In genomic region chr22:38946771-38947170, GRCh38 we compare ENCODE assay signal across 16 cellular contexts. TPM values are rescaled to one million over a fixed set of nuclear protein-coding genes. Genes with fewer than 3 reads are reported as not detected.
DNase-seq lines count a peak whose midpoint lies in the region; ATAC-seq, FAIRE-seq and TF ChIP-seq lines count a peak whose summit lies in the region.
"Had no signal": no experiment of that assay in that cellular context is flagged by ENCODE, and none has a peak within 500 bp of the region (broad histone marks: within the 10 kb centered on the region; RNA-seq: fewer than 3 reads in every experiment).

No MANE protein-coding gene starts in this region.

- H3K9me3 ChIP-seq in kidney (ENCODE audit: control insufficient read depth in 1 of 2, low read length in 2 of 2): no peaks in the 10 kb centered on the region
- H3K9me3 ChIP-seq: Caco-2 had no signal

- intact Hi-C loops in kidney (cut with DNase I): no loop called here

- DNase-seq in activated CD8-positive, alpha-beta memory T cell treated with anti-CD3 and anti-CD28 coated beads, Interleukin-2, amount 50 U/mL, for 48 hours: peak; percentile 35
- DNase-seq in activated CD8-positive, alpha-beta memory T cell treated with anti-CD3 and anti-CD28 coated beads, Interleukin-2, amount 10 ng/mL, durations not matched to agents 7 days and 5 days: no peak
- peak; percentile 26 for DNase-seq in kidney
- peak; percentile 18 for DNase-seq in stimulated activated CD8-positive, alpha-beta memory T cell treated with anti-CD3 and anti-CD28 coated beads, Interleukin-4, amount 100 ng/mL, for 48 hours
- no peak for DNase-seq in DMS153 treated with DMSO at 0.1 percent for 48 hours (lab: John Stamatoyannopoulos, UW; ENCODE audit: unreplicated experiment)
- DNase-seq in CD1c-positive myeloid dendritic cell (ENCODE audit: extremely low spot score): no peak
- DNase-seq: Caco-2, DMS53, NCI-H1092, NCI-H345, NCI-H69 had no signal

- FAIRE-seq in kidney (lab: Jason Lieb, UNC): no peak
- FAIRE-seq: A204.1 had no signal

- no peaks in the 10 kb centered on the region for H3K36me3 ChIP-seq in kidney (ENCODE audit: control insufficient read depth in 1 of 2, insufficient read depth in 2 of 2, low read length in 2 of 2)

- peaks cover 25% of the 10 kb centered on the region for H3K27me3 Mint-ChIP-seq in activated CD8-positive, alpha-beta memory T cell treated with anti-CD3 and anti-CD28 coated beads, Interleukin-2, amount 10 ng/mL, durations not matched to agents 7 days and 5 days
- H3K27me3 Mint-ChIP-seq in activated T-helper 17 cell treated with anti-CD3 and anti-CD28 coated beads, Interleukin-2, amount 50 U/mL, for 72 hours: peaks cover 31% of the 10 kb centered on the region

- no peak overlapping the region for H3K4me3 ChIP-seq in kidney (ENCODE audit: low read length in 2 of 2)
- H3K4me3 ChIP-seq: PC-9 had no signal

- H3K9ac ChIP-seq in kidney (ENCODE audit: low read length in 2 of 2): no peak overlapping the region

- no peak overlapping the region for H3K27ac Mint-ChIP-seq in activated CD8-positive, alpha-beta memory T cell treated with anti-CD3 and anti-CD28 coated beads, Interleukin-2, amount 10 ng/mL, durations not matched to agents 7 days and 5 days
- H3K27ac Mint-ChIP-seq in activated T-helper 17 cell treated with anti-CD3 and anti-CD28 coated beads, Interleukin-2, amount 50 U/mL, for 72 hours: peak overlapping the region; percentile 65

- no peaks in the 10 kb centered on the region for H3K4me1 ChIP-seq in kidney (ENCODE audit: control insufficient read depth in 1 of 2, insufficient read depth in 1 of 2, low read depth in 1 of 2, low read length in 2 of 2)

- H3K9me3 Mint-ChIP-seq in activated CD8-positive, alpha-beta memory T cell treated with anti-CD3 and anti-CD28 coated beads, Interleukin-2, amount 10 ng/mL, durations not matched to agents 7 days and 5 days (ENCODE audit: low read depth): no peaks in the 10 kb centered on the region
- H3K9me3 Mint-ChIP-seq in activated T-helper 17 cell treated with anti-CD3 and anti-CD28 coated beads, Interleukin-2, amount 50 U/mL, for 72 hours: no peaks in the 10 kb centered on the region

- no peak for ATAC-seq in activated CD8-positive, alpha-beta memory T cell treated with anti-CD3 and anti-CD28 coated beads, Interleukin-2, amount 10 ng/mL, durations not matched to agents 7 days and 5 days
- no peak for ATAC-seq in activated T-helper 17 cell treated with anti-CD3 and anti-CD28 coated beads, Interleukin-2, amount 50 U/mL, for 72 hours (replicated peaks)
- no peak for ATAC-seq in GM18511 (IDR thresholded peaks at IDR 0.05; ENCODE audit: unreplicated experiment)

- no peaks in the 10 kb centered on the region for H3K36me3 Mint-ChIP-seq in activated CD8-positive, alpha-beta memory T cell treated with anti-CD3 and anti-CD28 coated beads, Interleukin-2, amount 10 ng/mL, durations not matched to agents 7 days and 5 days
- no peaks in the 10 kb centered on the region for H3K36me3 Mint-ChIP-seq in activated T-helper 17 cell treated with anti-CD3 and anti-CD28 coated beads, Interleukin-2, amount 50 U/mL, for 72 hours (ENCODE audit: low read depth)

- CTCF ChIA-PET in activated CD8-positive, alpha-beta memory T cell treated with anti-CD3 and anti-CD28 coated beads, Interleukin-2, amount 10 ng/mL, durations not matched to agents 7 days and 5 days (lab: Charles Lee): interaction anchor here (0.7 kb wide), 1 partner anchor 76 kb away, joined by 3 read pairs; no protein-coding TSS in a partner anchor

- H3K4me1 Mint-ChIP-seq in activated CD8-positive, alpha-beta memory T cell treated with anti-CD3 and anti-CD28 coated beads, Interleukin-2, amount 10 ng/mL, durations not matched to agents 7 days and 5 days: peaks cover 24% of the 10 kb centered on the region
- H3K4me1 Mint-ChIP-seq in activated T-helper 17 cell treated with anti-CD3 and anti-CD28 coated beads, Interleukin-2, amount 50 U/mL, for 72 hours: peaks cover 31% of the 10 kb centered on the region

- H3K27ac ChIP-seq in kidney (ENCODE audit: low read depth in 2 of 2, low read length in 2 of 2): no peak overlapping the region
- H3K27ac ChIP-seq: C4-2B had no signal

- TF ChIP-seq CTCF in kidney (IDR thresholded peaks at IDR 0.05; ENCODE audit: borderline replicate concordance, extremely low read depth, insufficient read depth): no peak

- no peak overlapping the region for H3K4me3 Mint-ChIP-seq in activated CD8-positive, alpha-beta memory T cell treated with anti-CD3 and anti-CD28 coated beads, Interleukin-2, amount 10 ng/mL, durations not matched to agents 7 days and 5 days
- H3K4me3 Mint-ChIP-seq in activated T-helper 17 cell treated with anti-CD3 and anti-CD28 coated beads, Interleukin-2, amount 50 U/mL, for 72 hours: no peak overlapping the region

RNA-seq across cellular contexts. Expression of gene APOBEC3A, which starts 10.6 kb away (rescaled TPM):
- not detected for total RNA-seq in activated CD8-positive, alpha-beta memory T cell treated with anti-CD3 and anti-CD28 coated beads, Interleukin-2, amount 10 ng/mL, durations not matched to agents 7 days and 5 days
- not detected for total RNA-seq in activated T-helper 17 cell treated with anti-CD3 and anti-CD28 coated beads, Interleukin-2, amount 50 U/mL, for 72 hours
- total RNA-seq in kidney: 1.2 TPM
- polyA plus RNA-seq in kidney (ENCODE audit: insufficient read depth, low read depth, low replicate concordance): not detected
- total RNA-seq: Caco-2, PC-9 had no signal

RNA-seq across cellular contexts. Expression of gene APOBEC3B, which starts 35.4 kb away (rescaled TPM):
- total RNA-seq in activated CD8-positive, alpha-beta memory T cell treated with anti-CD3 and anti-CD28 coated beads, Interleukin-2, amount 10 ng/mL, durations not matched to agents 7 days and 5 days: 10 to 100 TPM; 32.8 to 82.6 TPM
- 10 to 100 TPM in 1 of 2 donors, 1 to 10 TPM in 1; 9.2 to 33.6 TPM for total RNA-seq in activated T-helper 17 cell treated with anti-CD3 and anti-CD28 coated beads, Interleukin-2, amount 50 U/mL, for 72 hours
- total RNA-seq in kidney: 2.7 TPM
- 1.0 TPM for polyA plus RNA-seq in kidney (ENCODE audit: insufficient read depth, low read depth, low replicate concordance)

Comparison
In these comparisons a context has a peak if more than half of its experiments do, and no peak if none do; other contexts are left out.
1. DNase-seq: peak in activated CD8-positive, alpha-beta memory T cell treated with anti-CD3 and anti-CD28 coated beads, Interleukin-2, amount 50 U/mL, for 48 hours (single experiment), kidney (single experiment) and stimulated activated CD8-positive, alpha-beta memory T cell treated with anti-CD3 and anti-CD28 coated beads, Interleukin-4, amount 100 ng/mL, for 48 hours (single experiment); none in activated CD8-positive, alpha-beta memory T cell treated with anti-CD3 and anti-CD28 coated beads, Interleukin-2, amount 10 ng/mL, durations not matched to agents 7 days and 5 days (single experiment), DMS153 treated with DMSO at 0.1 percent for 48 hours (single experiment) and CD1c-positive myeloid dendritic cell (single experiment).